Comparison of ENCODE assay signal across 1 cellular context in genomic region chr7:26166681-26167266, GRCh38.
A peak's percentile ranks its signal among the peaks of the same experiment; 100 is the strongest.
TF ChIP-seq lines count a peak whose summit lies in the region.

No MANE protein-coding gene starts in this region.

TF ChIP-seq in GM12878, 131 proteins besides CTCF, POLR2A, EP300 and RAD21 (continued from another document):
- TF ChIP-seq REST (IDR thresholded peaks at IDR 0.05; ENCODE audit: low read depth, low read length), result no peak
- TF ChIP-seq RAD51 (IDR thresholded peaks at IDR 0.05), result peak; percentile 9; the same call in 1 of the 2 replicates
- TF ChIP-seq IKZF1 (conservative IDR thresholded peaks at IDR 0.05), result no peak
- no peak for TF ChIP-seq TCF3 (IDR thresholded peaks at IDR 0.05; ENCODE audit: borderline replicate concordance, insufficient read depth, low read depth, low read length)
- TF ChIP-seq ATF7 (IDR thresholded peaks at IDR 0.05; ENCODE audit: low read depth), result peak; percentile 94
- TF ChIP-seq GATAD2B (conservative IDR thresholded peaks at IDR 0.05; ENCODE audit: low read depth), result no peak
- no peak for TF ChIP-seq BHLHE40 (IDR thresholded peaks at IDR 0.05; ENCODE audit: borderline replicate concordance in 1 of 2, low read depth in 2 of 2, low read length in 1 of 2)
- TF ChIP-seq, protein P1, sequence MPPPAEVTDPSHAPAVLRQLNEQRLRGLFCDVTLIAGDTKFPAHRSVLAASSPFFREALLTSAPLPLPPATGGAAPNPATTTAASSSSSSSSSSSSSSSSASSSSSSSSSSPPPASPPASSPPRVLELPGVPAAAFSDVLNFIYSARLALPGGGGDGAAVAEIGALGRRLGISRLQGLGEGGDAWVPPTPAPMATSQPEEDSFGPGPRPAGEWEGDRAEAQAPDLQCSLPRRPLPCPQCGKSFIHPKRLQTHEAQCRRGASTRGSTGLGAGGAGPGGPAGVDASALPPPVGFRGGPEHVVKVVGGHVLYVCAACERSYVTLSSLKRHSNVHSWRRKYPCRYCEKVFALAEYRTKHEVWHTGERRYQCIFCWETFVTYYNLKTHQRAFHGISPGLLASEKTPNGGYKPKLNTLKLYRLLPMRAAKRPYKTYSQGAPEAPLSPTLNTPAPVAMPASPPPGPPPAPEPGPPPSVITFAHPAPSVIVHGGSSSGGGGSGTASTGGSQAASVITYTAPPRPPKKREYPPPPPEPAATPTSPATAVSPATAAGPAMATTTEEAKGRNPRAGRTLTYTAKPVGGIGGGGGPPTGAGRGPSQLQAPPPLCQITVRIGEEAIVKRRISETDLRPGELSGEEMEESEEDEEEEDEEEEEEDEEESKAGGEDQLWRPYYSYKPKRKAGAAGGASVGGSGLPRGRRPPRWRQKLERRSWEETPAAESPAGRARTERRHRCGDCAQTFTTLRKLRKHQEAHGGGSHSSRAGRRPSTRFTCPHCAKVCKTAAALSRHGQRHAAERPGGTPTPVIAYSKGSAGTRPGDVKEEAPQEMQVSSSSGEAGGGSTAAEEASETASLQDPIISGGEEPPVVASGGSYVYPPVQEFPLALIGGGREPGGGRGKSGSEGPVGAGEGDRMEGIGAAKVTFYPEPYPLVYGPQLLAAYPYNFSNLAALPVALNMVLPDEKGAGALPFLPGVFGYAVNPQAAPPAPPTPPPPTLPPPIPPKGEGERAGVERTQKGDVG (CRISPR knock-in tag; IDR thresholded peaks at IDR 0.05), result no peak
- TF ChIP-seq, protein P2, sequence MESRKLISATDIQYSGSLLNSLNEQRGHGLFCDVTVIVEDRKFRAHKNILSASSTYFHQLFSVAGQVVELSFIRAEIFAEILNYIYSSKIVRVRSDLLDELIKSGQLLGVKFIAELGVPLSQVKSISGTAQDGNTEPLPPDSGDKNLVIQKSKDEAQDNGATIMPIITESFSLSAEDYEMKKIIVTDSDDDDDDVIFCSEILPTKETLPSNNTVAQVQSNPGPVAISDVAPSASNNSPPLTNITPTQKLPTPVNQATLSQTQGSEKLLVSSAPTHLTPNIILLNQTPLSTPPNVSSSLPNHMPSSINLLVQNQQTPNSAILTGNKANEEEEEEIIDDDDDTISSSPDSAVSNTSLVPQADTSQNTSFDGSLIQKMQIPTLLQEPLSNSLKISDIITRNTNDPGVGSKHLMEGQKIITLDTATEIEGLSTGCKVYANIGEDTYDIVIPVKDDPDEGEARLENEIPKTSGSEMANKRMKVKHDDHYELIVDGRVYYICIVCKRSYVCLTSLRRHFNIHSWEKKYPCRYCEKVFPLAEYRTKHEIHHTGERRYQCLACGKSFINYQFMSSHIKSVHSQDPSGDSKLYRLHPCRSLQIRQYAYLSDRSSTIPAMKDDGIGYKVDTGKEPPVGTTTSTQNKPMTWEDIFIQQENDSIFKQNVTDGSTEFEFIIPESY (IDR thresholded peaks at IDR 0.05), result no peak
- no peak for TF ChIP-seq USF1 (IDR thresholded peaks at IDR 0.05; ENCODE audit: borderline replicate concordance, extremely low read length, insufficient read depth, low read depth, low read length)
- TF ChIP-seq ZNF384 (IDR thresholded peaks at IDR 0.05; ENCODE audit: borderline replicate concordance, low read depth, low read length), result no peak
- no peak for TF ChIP-seq CBFB (IDR thresholded peaks at IDR 0.05; ENCODE audit: low read depth)
- TF ChIP-seq ZNF24 (IDR thresholded peaks at IDR 0.05), result no peak
- no peak for TF ChIP-seq KAT2A (conservative IDR thresholded peaks at IDR 0.05; ENCODE audit: control insufficient read depth, low read depth, low read length)
- no peak for TF ChIP-seq SUZ12 (IDR thresholded peaks at IDR 0.05; ENCODE audit: unreplicated experiment)
- no peak for TF ChIP-seq ZNF592 (IDR thresholded peaks at IDR 0.05)
- TF ChIP-seq ZNF687 (IDR thresholded peaks at IDR 0.05), result peak; percentile 62
- no peak for TF ChIP-seq POU2F2 (IDR thresholded peaks at IDR 0.05; ENCODE audit: borderline replicate concordance, low read depth, low read length)
